8 cellular contexts compared by ENCODE assay signal in genomic region chr2:26757873-26758789, GRCh38. TPM values are rescaled to one million over a fixed set of nuclear protein-coding genes. Genes with fewer than 3 reads are reported as not detected.
DNase-seq lines count a peak whose midpoint lies in the region; ATAC-seq and TF ChIP-seq lines count a peak whose summit lies in the region.

No MANE protein-coding gene starts in this region.

- ATAC-seq in natural killer cell = peak in 1 of 3 donors; percentile 46
- ATAC-seq in HG03025 (IDR thresholded peaks at IDR 0.05; ENCODE audit: low FRiP score, unreplicated experiment) = no peak

- no peaks in the 10 kb centered on the region for H3K27me3 Mint-ChIP-seq in natural killer cell (ENCODE audit: low read depth in 2 of 2)

- H3K4me1 ChIP-seq in cardiac muscle cell (ENCODE audit: low read depth) (no peaks in the 10 kb centered on the region), ectodermal cell (ENCODE audit: control insufficient read depth, insufficient read depth, low read length) (peaks cover 23% of the 10 kb centered on the region)

- H3K27ac Mint-ChIP-seq in natural killer cell = peak overlapping the region in 1 of 2 donors; percentile 37

- no peaks in the 10 kb centered on the region for H3K36me3 Mint-ChIP-seq in natural killer cell

- H3K4me3 ChIP-seq in cardiac muscle cell (no peak overlapping the region), ectodermal cell (ENCODE audit: insufficient read depth, low read depth, low read length) (no peak overlapping the region)

- H3K4me1 Mint-ChIP-seq in natural killer cell = peaks cover 0 to 8% of the 10 kb centered on the region in 2 donors

- TF ChIP-seq CTCF in cardiac muscle cell (IDR thresholded peaks at IDR 0.05; ENCODE audit: low read depth, low read length) = no peak
- no peak for TF ChIP-seq CTCF in natural killer cell (IDR thresholded peaks at IDR 0.05)

- H3K9me3 ChIP-seq in cardiac muscle cell (ENCODE audit: low read depth) = no peaks in the 10 kb centered on the region
- H3K9me3 ChIP-seq in ectodermal cell (ENCODE audit: control insufficient read depth, low read length) = no peaks in the 10 kb centered on the region

- H3K9me3 Mint-ChIP-seq in natural killer cell = no peaks in the 10 kb centered on the region

- peak in 1 of 2 donors; percentile 99 for DNase-seq in cardiac muscle cell (ENCODE audit: low read depth in 1 of 2, low spot score in 1 of 2)
- no peak for DNase-seq in cardiac septum (ENCODE audit: low spot score)
- peak; percentile 41 for DNase-seq in NCI-H2196 treated with DMSO at 0.1 percent for 48 hours (lab: John Stamatoyannopoulos, UW; ENCODE audit: unreplicated experiment)
- DNase-seq in natural killer cell = no peak
- no peak for DNase-seq in NCI-H2081 treated with DMSO at 0.1 percent for 48 hours (lab: John Stamatoyannopoulos, UW)
- DNase-seq in NCI-H345 treated with DMSO at 0.1 percent for 48 hours (lab: John Stamatoyannopoulos, UW; ENCODE audit: unreplicated experiment) = no peak

- H3K27ac ChIP-seq in cardiac muscle cell = peak overlapping the region; percentile 54
- peak overlapping the region; percentile 70 for H3K27ac ChIP-seq in ectodermal cell (ENCODE audit: insufficient read depth, low read depth, low read length, poor library complexity, severe bottlenecking)

- no peaks in the 10 kb centered on the region for H3K36me3 ChIP-seq in cardiac muscle cell
- H3K36me3 ChIP-seq in ectodermal cell (ENCODE audit: control insufficient read depth, insufficient read depth, low read length) = no peaks in the 10 kb centered on the region

- no peaks in the 10 kb centered on the region for H3K27me3 ChIP-seq in cardiac muscle cell
- no peaks in the 10 kb centered on the region for H3K27me3 ChIP-seq in ectodermal cell (ENCODE audit: control insufficient read depth, insufficient read depth, low read length, poor library complexity, severe bottlenecking)

- WGBS in ectodermal cell, 2 experiments = 75% methylated on average over 6 of the region's 6 CpGs

- peak overlapping the region; percentile 21 for H3K4me3 Mint-ChIP-seq in natural killer cell

- intact Hi-C loops in cardiac septum (cut with DNase I) (no loop called here), natural killer cell (cut with micrococcal nuclease) (no loop called here)

RNA-seq across cellular contexts. Expression of gene SLC35F6, which starts 6.0 kb away (rescaled TPM):
- total RNA-seq in cardiac muscle cell (11.2 and 21.4 TPM in 2 replicates), cardiac septum (18.6 TPM), natural killer cell (10 to 100 TPM; 30.0 to 35.6 (median 30.4) TPM)
- polyA plus RNA-seq in cardiac muscle cell = 4.2 and 7.2 TPM in 2 replicates
- 19.2 TPM for polyA plus RNA-seq in ectodermal cell (2013, experiment 1 of 4)
- 22.6 TPM for polyA plus RNA-seq in ectodermal cell (2013, experiment 2 of 4)
- polyA plus RNA-seq in ectodermal cell (2013, experiment 3 of 4) = 12.0 TPM
- polyA plus RNA-seq in ectodermal cell (2013, experiment 4 of 4) = 12.4 TPM

RNA-seq across cellular contexts. Expression of gene CENPA, which starts 27.7 kb away (rescaled TPM):
- total RNA-seq in cardiac muscle cell (1.9 and 18.6 TPM in 2 replicates), cardiac septum (not detected), natural killer cell (under 1 TPM; 0.38 to 0.52 (median 0.50) TPM)
- polyA plus RNA-seq in cardiac muscle cell = 5.1 and 51.8 TPM in 2 replicates
- 54.4 TPM for polyA plus RNA-seq in ectodermal cell (2013, experiment 1 of 4)
- 40.0 TPM for polyA plus RNA-seq in ectodermal cell (2013, experiment 2 of 4)
- polyA plus RNA-seq in ectodermal cell (2013, experiment 3 of 4) = 44.8 TPM
- 42.5 TPM for polyA plus RNA-seq in ectodermal cell (2013, experiment 4 of 4)
